In genomic region chr4:184851200-184851541, GRCh38 we compare ENCODE assay signal across 8 cellular contexts. TPM values are rescaled to one million over a fixed set of nuclear protein-coding genes. Genes with fewer than 3 reads are reported as not detected.
DNase-seq lines count a peak whose midpoint lies in the region; ATAC-seq and TF ChIP-seq lines count a peak whose summit lies in the region.

No MANE protein-coding gene starts in this region.

- DNase-seq in choroid plexus epithelial cell (ENCODE audit: low read depth): peak; percentile 67
- no peak for DNase-seq in islet precursor cell
- no peak for DNase-seq in glomerular visceral epithelial cell (ENCODE audit: extremely low spot score)
- DNase-seq in retina: no peak
- no peak for DNase-seq in HT-29 (ENCODE audit: low spot score)

- TF ChIP-seq CTCF in choroid plexus epithelial cell (conservative IDR thresholded peaks at IDR 0.05; ENCODE audit: low read depth, low read length): no peak

- ATAC-seq in GM19463 (IDR thresholded peaks at IDR 0.05; ENCODE audit: unreplicated experiment) (peak; percentile 57), HG03439 (IDR thresholded peaks at IDR 0.05; ENCODE audit: unreplicated experiment) (peak; percentile 49)

- H3K4me3 ChIP-seq in GM08714 (ENCODE audit: low read length): peak overlapping the region; percentile 9; the same call in 1 of the 2 replicates
- H3K4me3 ChIP-seq in choroid plexus epithelial cell (ENCODE audit: low read depth, low read length): no peak overlapping the region

RNA-seq across cellular contexts. Expression of gene ACSL1, which starts 25.4 kb away (rescaled TPM):
- 29.9 and 36.6 TPM in 2 replicates for total RNA-seq in HT-29 (2014; rRNA removed; shearing (Covaris generic))
